Comparison of ENCODE assay signal across 23 cellular contexts in genomic region chr5:111493031-111493430, GRCh38. TPM values are rescaled to one million over a fixed set of nuclear protein-coding genes. Genes with fewer than 3 reads are reported as not detected.
DNase-seq lines count a peak whose midpoint lies in the region; ATAC-seq, FAIRE-seq and TF ChIP-seq lines count a peak whose summit lies in the region.
"Had no signal": no experiment of that assay in that cellular context is flagged by ENCODE, and none has a peak within 500 bp of the region (broad histone marks: within the 10 kb centered on the region; RNA-seq: fewer than 3 reads in every experiment).

No MANE protein-coding gene starts in this region.

- H4K8ac ChIP-seq in mesenchymal stem cell (ENCODE audit: low read length): no peak overlapping the region

- WGBS in mesenchymal stem cell: 94% methylated on average over 2 of the region's 2 CpGs

- CTCF ChIA-PET in activated CD8-positive, alpha-beta memory T cell treated with anti-CD3 and anti-CD28 coated beads, Interleukin-2, amount 10 ng/mL, durations not matched to agents 7 days and 5 days (lab: Charles Lee): interaction anchor here (0.8 kb wide), 1 partner anchor 9 kb away, joined by 3 read pairs; no protein-coding TSS in a partner anchor
- CTCF ChIA-PET in CD4-positive, alpha-beta memory T cell (lab: Charles Lee; ENCODE audit: partially characterized antibody): interaction anchor here (0.9 to 1.7 kb wide), 2 partner anchors 13 to 39 kb away, joined by 3 to 6 read pairs; no protein-coding TSS in a partner anchor
- CTCF ChIA-PET in PC-9 (lab: Charles Lee): no interaction called here

- no peak overlapping the region for H3K4me3 ChIP-seq in CD4-positive, alpha-beta memory T cell (ENCODE audit: low read length in 2 of 2)
- H3K4me3 ChIP-seq in PC-9 (no peak overlapping the region), keratinocyte (ENCODE audit: control insufficient read depth in 2 of 3, extremely low read depth in 1 of 3, insufficient read depth in 2 of 3, low read depth in 1 of 3, low read length in 3 of 3) (no peak overlapping the region), mesenchymal stem cell (ENCODE audit: insufficient read depth in 1 of 2, low read depth in 1 of 2, low read length in 2 of 2) (no peak overlapping the region)
- H3K4me3 ChIP-seq: BLaER1, HAP-1, heart right ventricle, neural progenitor cell, suprapubic skin, uterus had no signal

- dilution Hi-C loops in keratinocyte (cut with MboI; ENCODE audit: extremely low pct_ligation_motif_present, low sequenced_read_pairs): no loop called here

- H2BK12ac ChIP-seq in mesenchymal stem cell (ENCODE audit: low read length in 2 of 2): no peak overlapping the region

- no peak overlapping the region for H3K9ac ChIP-seq in keratinocyte (ENCODE audit: control insufficient read depth, extremely low read depth, insufficient read depth, low read length)
- H3K9ac ChIP-seq in mesenchymal stem cell (ENCODE audit: low read length): no peak overlapping the region
- H3K9ac ChIP-seq: BLaER1, neural progenitor cell had no signal

- no peak overlapping the region for H3K18ac ChIP-seq in mesenchymal stem cell (ENCODE audit: low read depth in 1 of 2, low read length in 2 of 2)

- no peaks in the 10 kb centered on the region for H3K27me3 ChIP-seq in CD4-positive, alpha-beta memory T cell (ENCODE audit: insufficient read depth, low read length)
- H3K27me3 ChIP-seq in PC-9 (ENCODE audit: insufficient read depth, low read depth) (no peaks in the 10 kb centered on the region), keratinocyte (ENCODE audit: control insufficient read depth, extremely low read depth, insufficient read depth, low read length) (no peaks in the 10 kb centered on the region), mesenchymal stem cell (ENCODE audit: control insufficient read depth in 1 of 2, insufficient read depth in 1 of 2, low read length in 2 of 2) (no peaks in the 10 kb centered on the region)
- H3K27me3 ChIP-seq: BLaER1, heart right ventricle, neural progenitor cell, suprapubic skin, uterus had no signal

- no peaks in the 10 kb centered on the region for H3K9me2 ChIP-seq in PC-9 (ENCODE audit: insufficient read depth)

- H3K4me2 ChIP-seq in PC-9 (no peak overlapping the region), keratinocyte (ENCODE audit: control insufficient read depth, extremely low read depth, insufficient read depth, low read depth, low read length) (no peak overlapping the region), mesenchymal stem cell (ENCODE audit: low read length, poor library complexity, severe bottlenecking) (no peak overlapping the region)
- H3K4me2 ChIP-seq: BLaER1, neural progenitor cell had no signal

- H3K4me1 ChIP-seq in CD4-positive, alpha-beta memory T cell (ENCODE audit: insufficient read depth, low read length): peaks cover 6% of the 10 kb centered on the region
- H3K4me1 ChIP-seq in PC-9 (replicated peaks; ENCODE audit: insufficient read depth) (no peaks in the 10 kb centered on the region), keratinocyte (ENCODE audit: control insufficient read depth, extremely low read depth, insufficient read depth, low read length) (peaks cover 23% of the 10 kb centered on the region), mesenchymal stem cell (ENCODE audit: control insufficient read depth, insufficient read depth, low read depth, low read length) (no peaks in the 10 kb centered on the region)
- H3K4me1 ChIP-seq: BLaER1, HAP-1, heart right ventricle, suprapubic skin, uterus had no signal

- no peaks in the 10 kb centered on the region for H3K9me3 ChIP-seq in CD4-positive, alpha-beta memory T cell (ENCODE audit: control insufficient read depth in 1 of 2, low read length in 2 of 2)
- H3K9me3 ChIP-seq in PC-9 (ENCODE audit: insufficient read depth, low read depth) (no peaks in the 10 kb centered on the region), keratinocyte (ENCODE audit: control insufficient read depth, low read depth, low read length) (no peaks in the 10 kb centered on the region), mesenchymal stem cell (ENCODE audit: control insufficient read depth, low read length) (no peaks in the 10 kb centered on the region)
- H3K9me3 ChIP-seq: BLaER1, HAP-1, heart right ventricle, suprapubic skin, uterus had no signal

- H3K9me1 ChIP-seq in keratinocyte (ENCODE audit: control insufficient read depth, extremely low read depth, insufficient read depth, low read length): no peaks in the 10 kb centered on the region

- H3K36me3 ChIP-seq in CD4-positive, alpha-beta memory T cell (ENCODE audit: insufficient read depth, low read length): no peaks in the 10 kb centered on the region
- H3K36me3 ChIP-seq in PC-9 (ENCODE audit: low read depth) (no peaks in the 10 kb centered on the region), keratinocyte (ENCODE audit: control insufficient read depth in 2 of 2, extremely low read depth in 1 of 2, insufficient read depth in 2 of 2, low read length in 2 of 2) (peaks cover 2 to 4% of the 10 kb centered on the region in 2 experiments), mesenchymal stem cell (ENCODE audit: control insufficient read depth in 1 of 2, insufficient read depth in 2 of 2, low read depth in 1 of 2, low read length in 2 of 2) (peaks cover 0 to 19% of the 10 kb centered on the region in 2 experiments)
- H3K36me3 ChIP-seq: suprapubic skin, uterus had no signal

- H3K79me2 ChIP-seq in PC-9 (ENCODE audit: low read depth) (no peaks in the 10 kb centered on the region), keratinocyte (ENCODE audit: control insufficient read depth, insufficient read depth, low read length) (no peaks in the 10 kb centered on the region)

- peaks cover 4% of the 10 kb centered on the region for H3K79me1 ChIP-seq in mesenchymal stem cell (replicated peaks; ENCODE audit: low read length, poor library complexity, severe bottlenecking)

- peaks cover 47% of the 10 kb centered on the region for H3K36me3 Mint-ChIP-seq in activated CD8-positive, alpha-beta memory T cell treated with anti-CD3 and anti-CD28 coated beads, Interleukin-2, amount 10 ng/mL, durations not matched to agents 7 days and 5 days
- peaks cover 12 to 37% of the 10 kb centered on the region in 2 donors for H3K36me3 Mint-ChIP-seq in CD4-positive, alpha-beta memory T cell

- H3K27ac Mint-ChIP-seq in activated CD8-positive, alpha-beta memory T cell treated with anti-CD3 and anti-CD28 coated beads, Interleukin-2, amount 10 ng/mL, durations not matched to agents 7 days and 5 days: peak overlapping the region; percentile 9
- H3K27ac Mint-ChIP-seq in CD4-positive, alpha-beta memory T cell: peak overlapping the region in 5 of 7 donors; percentile 2 to 67 (median 39)
- H3K27ac Mint-ChIP-seq: neural progenitor cell had no signal

- POLR2A ChIA-PET in CD4-positive, alpha-beta memory T cell (lab: Charles Lee; ENCODE audit: partially characterized antibody): interaction anchor here (0.7 to 1.3 kb wide), 2 partner anchors 10 to 18 kb away, joined by 3 to 4 read pairs; no protein-coding TSS in a partner anchor
- POLR2A ChIA-PET in PC-9 (lab: Charles Lee; ENCODE audit: unreplicated experiment): no interaction called here

- TF ChIP-seq CTCF in PC-9 (conservative IDR thresholded peaks at IDR 0.05) (no peak), keratinocyte (optimal IDR thresholded peaks at IDR 0.05 in 1 of 3, IDR thresholded peaks at IDR 0.05 in 1 of 3, conservative IDR thresholded peaks at IDR 0.05 in 1 of 3; ENCODE audit: extremely low read depth in 1 of 3, insufficient read depth in 2 of 3, low read length in 3 of 3) (no peak)

- H3K23ac ChIP-seq in mesenchymal stem cell (ENCODE audit: low read length in 2 of 2): no peak overlapping the region

- H3K4ac ChIP-seq in mesenchymal stem cell (ENCODE audit: low read depth in 1 of 2, low read length in 2 of 2): no peak overlapping the region

- no peak overlapping the region for H3K27ac ChIP-seq in CD4-positive, alpha-beta memory T cell (ENCODE audit: low read depth, low read length)
- no peak overlapping the region for H3K27ac ChIP-seq in PC-9
- no peak overlapping the region for H3K27ac ChIP-seq in keratinocyte (ENCODE audit: control insufficient read depth, insufficient read depth, low read length)
- no peak overlapping the region for H3K27ac ChIP-seq in mesenchymal stem cell (ENCODE audit: low read length, poor library complexity, severe bottlenecking)
- H3K27ac ChIP-seq: BLaER1, heart right ventricle, neural progenitor cell, suprapubic skin, uterus had no signal

- H4K91ac ChIP-seq in mesenchymal stem cell (ENCODE audit: low read length): no peak overlapping the region

- no peak overlapping the region for H2BK15ac ChIP-seq in mesenchymal stem cell (ENCODE audit: low read depth, poor library complexity, severe bottlenecking)

- H3F3A ChIP-seq in PC-9 (ENCODE audit: insufficient read depth, low read depth): no peaks in the 10 kb centered on the region

- H4K20me1 ChIP-seq in PC-9 (ENCODE audit: insufficient read depth): no peaks in the 10 kb centered on the region
- H4K20me1 ChIP-seq in keratinocyte (ENCODE audit: control insufficient read depth, extremely low read depth, insufficient read depth, low read length): no peaks in the 10 kb centered on the region
- H4K20me1 ChIP-seq: BLaER1 had no signal

- H3K4me3 Mint-ChIP-seq in activated CD8-positive, alpha-beta memory T cell treated with anti-CD3 and anti-CD28 coated beads, Interleukin-2, amount 10 ng/mL, durations not matched to agents 7 days and 5 days: no peak overlapping the region
- no peak overlapping the region for H3K4me3 Mint-ChIP-seq in CD4-positive, alpha-beta memory T cell
- H3K4me3 Mint-ChIP-seq: neural progenitor cell had no signal

- no peak overlapping the region for H3K14ac ChIP-seq in mesenchymal stem cell (ENCODE audit: low read length in 2 of 2)

- no peak overlapping the region for H2AK5ac ChIP-seq in mesenchymal stem cell (ENCODE audit: low read length, severe bottlenecking)

- BruUV-seq in PC-9 (replicated peaks; lab: Mats Ljungman, UMichigan): no TSS peak

- H3K9me3 Mint-ChIP-seq in activated CD8-positive, alpha-beta memory T cell treated with anti-CD3 and anti-CD28 coated beads, Interleukin-2, amount 10 ng/mL, durations not matched to agents 7 days and 5 days (ENCODE audit: low read depth): no peaks in the 10 kb centered on the region
- H3K9me3 Mint-ChIP-seq in CD4-positive, alpha-beta memory T cell: no peaks in the 10 kb centered on the region
- H3K9me3 Mint-ChIP-seq: neural progenitor cell had no signal

- peaks cover 8% of the 10 kb centered on the region for H3K4me1 Mint-ChIP-seq in activated CD8-positive, alpha-beta memory T cell treated with anti-CD3 and anti-CD28 coated beads, Interleukin-2, amount 10 ng/mL, durations not matched to agents 7 days and 5 days
- H3K4me1 Mint-ChIP-seq in CD4-positive, alpha-beta memory T cell: peaks cover 3 to 10% (median 4%) of the 10 kb centered on the region in 4 donors
- H3K4me1 Mint-ChIP-seq: neural progenitor cell had no signal

- no peak overlapping the region for H2BK5ac ChIP-seq in mesenchymal stem cell (ENCODE audit: low read depth, low read length, poor library complexity, severe bottlenecking)

- intact Hi-C loops in CD4-positive, alpha-beta memory T cell (cut with micrococcal nuclease): no loop called here
- intact Hi-C loops in PC-9 (cut with micrococcal nuclease; ENCODE audit: unreplicated experiment): no loop called here
- intact Hi-C loops in left colon (cut with DNase I, micrococcal nuclease): no loop called here

- peak; percentile 55 for FAIRE-seq in keratinocyte (lab: Jason Lieb, UNC)
- FAIRE-seq: G401.6 had no signal

- ATAC-seq in activated CD8-positive, alpha-beta memory T cell treated with anti-CD3 and anti-CD28 coated beads, Interleukin-2, amount 10 ng/mL, durations not matched to agents 7 days and 5 days: no peak
- ATAC-seq in left colon: no peak
- ATAC-seq: heart right ventricle had no signal

- peak overlapping the region; percentile 8; the same call in 1 of the 2 replicates for H2AFZ ChIP-seq in PC-9
- no peak overlapping the region for H2AFZ ChIP-seq in keratinocyte (ENCODE audit: control insufficient read depth, low read length)
- no peak overlapping the region for H2AFZ ChIP-seq in mesenchymal stem cell (ENCODE audit: low read depth, low read length)
- H2AFZ ChIP-seq: neural progenitor cell had no signal

- DNase-seq in activated CD8-positive, alpha-beta memory T cell treated with anti-CD3 and anti-CD28 coated beads, Interleukin-2, amount 10 ng/mL, durations not matched to agents 7 days and 5 days: no peak
- DNase-seq in activated CD8-positive, alpha-beta memory T cell treated with anti-CD3 and anti-CD28 coated beads, Interleukin-2, amount 50 U/mL, for 48 hours: no peak
- no peak for DNase-seq in CD4-positive, alpha-beta memory T cell
- DNase-seq in PC-9: no peak
- DNase-seq in keratinocyte (ENCODE audit: low read depth, low spot score): no peak
- DNase-seq in RKO (ENCODE audit: low spot score): no peak
- DNase-seq in left colon: no peak
- no peak for DNase-seq in mesenchymal stem cell
- DNase-seq: activated CD4-positive, CD25-positive, alpha-beta regulatory T cell; activated CD8-positive, alpha-beta memory T cell treated with anti-CD3 and anti-CD28 coated beads for 24 hours; DMS 273 treated with DMSO at 0.1 percent for 48 hours; heart right ventricle; MM.1S; NCI-H1417 treated with DMSO at 0.1 percent for 48 hours; NCI-H524 treated with DMSO at 0.1 percent for 48 hours; RPMI8226; T-helper 9 cell; uterus had no signal

- no peak overlapping the region for H2BK120ac ChIP-seq in mesenchymal stem cell (ENCODE audit: low read depth, low read length)

- H3K27me3 Mint-ChIP-seq in activated CD8-positive, alpha-beta memory T cell treated with anti-CD3 and anti-CD28 coated beads, Interleukin-2, amount 10 ng/mL, durations not matched to agents 7 days and 5 days: no peaks in the 10 kb centered on the region
- H3K27me3 Mint-ChIP-seq in CD4-positive, alpha-beta memory T cell: no peaks in the 10 kb centered on the region

RNA-seq across cellular contexts. Expression of gene STARD4, which starts 19.3 kb away (rescaled TPM):
- total RNA-seq in activated CD8-positive, alpha-beta memory T cell treated with anti-CD3 and anti-CD28 coated beads, Interleukin-2, amount 10 ng/mL, durations not matched to agents 7 days and 5 days: 10 to 100 TPM; 58.3 to 77.7 TPM
- 10 to 100 TPM; 12.4 to 17.2 TPM for total RNA-seq in CD4-positive, alpha-beta memory T cell
- 1 to 10 TPM; 4.5 to 5.5 TPM for polyA plus RNA-seq in CD4-positive, alpha-beta memory T cell
- total RNA-seq in PC-9 (2021): 5.1 and 6.4 TPM in 2 replicates
- polyA plus RNA-seq in keratinocyte: 45.3 to 86.4 TPM (median 60.1 TPM) in 3 replicates
- 13.3 TPM for polyA plus RNA-seq in keratinocyte (2011; ENCODE audit: low read depth)
- 28.3 and 50.0 TPM in 2 replicates for polyA plus RNA-seq in keratinocyte (2011; cell fraction: cytosol; rRNA removed)
- polyA plus RNA-seq in keratinocyte (2011; cell fraction: nucleus; rRNA removed): 64.2 and 94.2 TPM in 2 replicates
- 25.0 and 51.5 TPM in 2 replicates for polyA plus RNA-seq in keratinocyte (2012; ENCODE audit: low replicate concordance)
- 30.2 to 59.1 TPM (median 34.4 TPM) in 3 replicates for polyA minus RNA-seq in keratinocyte
- 51.8 TPM for polyA minus RNA-seq in keratinocyte (2011; cell fraction: cytosol; rRNA and poly(A)+ RNA removed)
- polyA minus RNA-seq in keratinocyte (2011; cell fraction: nucleus; rRNA and poly(A)+ RNA removed): 39.8 and 57.6 TPM in 2 replicates
- total RNA-seq in left colon: 10 to 100 TPM; 37.5 to 54.9 TPM
- 109 TPM for polyA plus RNA-seq in mesenchymal stem cell (2013, experiment 1 of 2)
- 116 TPM for polyA plus RNA-seq in mesenchymal stem cell (2013, experiment 2 of 2)
